In the genomic region with DNA sequence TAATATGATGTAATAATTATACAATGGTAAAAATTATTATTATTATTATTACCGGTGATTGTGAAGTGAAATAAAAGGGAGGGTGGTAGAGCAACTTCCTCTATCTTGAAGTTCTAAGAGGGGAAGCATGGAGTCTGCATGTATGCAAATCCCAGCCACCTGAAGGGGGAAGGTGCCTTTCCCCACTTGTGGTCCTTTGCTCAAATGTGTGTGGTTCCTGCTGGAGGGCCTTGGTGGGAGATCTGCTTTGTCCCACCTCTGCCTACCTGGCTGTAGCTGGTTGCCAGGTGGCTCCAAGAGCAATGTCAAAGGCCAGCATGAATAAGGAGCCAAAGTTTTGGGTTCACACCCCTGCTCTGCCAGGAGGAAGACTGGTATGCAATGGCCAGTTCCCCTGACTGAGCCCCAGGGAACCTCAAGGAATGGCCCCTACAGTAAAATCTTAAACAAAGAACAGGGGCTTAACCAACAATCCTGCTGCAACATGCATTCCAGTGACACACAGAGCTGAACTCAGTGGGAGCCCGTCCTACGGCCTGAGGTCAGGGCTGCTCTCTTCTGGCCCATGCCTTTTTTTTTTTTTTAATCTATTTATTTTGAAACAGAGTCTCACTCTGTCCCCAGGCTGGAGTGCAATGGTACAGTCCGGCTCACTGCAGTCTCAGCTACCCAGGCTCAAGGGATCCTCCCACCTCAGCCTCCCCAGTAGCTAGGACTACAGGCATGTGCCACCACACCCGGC, we compare ENCODE assay signal across 14 cellular contexts. TPM values are rescaled to one million over a fixed set of nuclear protein-coding genes. Genes with fewer than 3 reads are reported as not detected.
DNase-seq lines count a peak whose midpoint lies in the region; ATAC-seq, FAIRE-seq and TF ChIP-seq lines count a peak whose summit lies in the region.
"Had no signal": no experiment of that assay in that cellular context is flagged by ENCODE, and none has a peak within 500 bp of the region (broad histone marks: within the 10 kb centered on the region; RNA-seq: fewer than 3 reads in every experiment).

No MANE protein-coding gene starts in this region.

- no peaks in the 10 kb centered on the region for H3K79me2 ChIP-seq in GM12878 (ENCODE audit: control insufficient read depth, insufficient read depth, low read length)

- no peak overlapping the region for H3K4me3 ChIP-seq in AG04450 (ENCODE audit: low read depth, low read length)
- no peak overlapping the region for H3K4me3 ChIP-seq in GM12878
- H3K4me3 ChIP-seq: A549, ascending aorta, skin epidermis had no signal

- SMC1A ChIA-PET in GM12878 (lab: Charles Lee; ENCODE audit: uncharacterized antibody, unreplicated experiment): interaction anchor here (1.2 to 2.6 kb wide), 6 partner anchors 12 to 29 kb away, joined by 3 to 19 read pairs (median 4); a partner anchor contains a TSS

- RAD21 ChIA-PET in GM12878 (lab: Charles Lee; ENCODE audit: unreplicated experiment): interaction anchor here (1.1 to 1.9 kb wide), 2 partner anchors 17 to 209 kb away, joined by 3 to 14 read pairs; no protein-coding TSS in a partner anchor

- TF ChIP-seq RAD21 in GM12878 (IDR thresholded peaks at IDR 0.05; ENCODE audit: insufficient read depth, low read depth, low read length): no peak

- H3K9me3 ChIP-seq in AG04450 (ENCODE audit: control insufficient read depth, insufficient read depth, low read length) (no peaks in the 10 kb centered on the region), GM12878 (replicated peaks; ENCODE audit: control insufficient read depth, insufficient read depth, low read length) (no peaks in the 10 kb centered on the region)
- H3K9me3 ChIP-seq: A549, ascending aorta had no signal

- no peak for TF ChIP-seq POLR2A in GM12878 (IDR thresholded peaks at IDR 0.05; ENCODE audit: low read depth, low read length)

- CTCF ChIA-PET in AG04450 (lab: Charles Lee): no interaction called here
- CTCF ChIA-PET in GM12878 (lab: Yijun Ruan, JAX): interaction anchor here (1.9 kb wide), 1 partner anchor 33 kb away, joined by 7 read pairs; no protein-coding TSS in a partner anchor

- H3K4me2 ChIP-seq in GM12878 (ENCODE audit: control insufficient read depth, insufficient read depth): peak overlapping the region; percentile 30
- H3K4me2 ChIP-seq: A549 had no signal

- no peak for TF ChIP-seq EP300 in GM12878 (IDR thresholded peaks at IDR 0.05; ENCODE audit: borderline replicate concordance in 1 of 2, control insufficient read depth in 1 of 2, low read depth in 2 of 2, low read length in 2 of 2)

- intact Hi-C loops in GM12878 (cut with micrococcal nuclease; ENCODE audit: unreplicated experiment): no loop called here

- ATAC-seq in HG02610 (IDR thresholded peaks at IDR 0.05; ENCODE audit: unreplicated experiment): peak; percentile 30
- peak; percentile 14; the same call in 1 of the 3 replicates for ATAC-seq in GM12878
- no peak for ATAC-seq in GM18502 (IDR thresholded peaks at IDR 0.05; ENCODE audit: poor library complexity, unreplicated experiment)
- ATAC-seq: A549; activated CD8-positive, alpha-beta T cell treated with anti-CD3 and anti-CD28 coated beads for 36 hours had no signal

- DNase-seq in AG04450 (ENCODE audit: low read depth, low spot score) (no peak), GM12878 (ENCODE audit: low read depth, low spot score) (no peak), inferior parietal cortex (ENCODE audit: extremely low spot score) (no peak), NCI-H526 (lab: John Stamatoyannopoulos, UW) (no peak)
- DNase-seq: activated CD8-positive, alpha-beta T cell treated with anti-CD3 and anti-CD28 coated beads for 36 hours; activated effector memory CD4-positive, alpha-beta T cell treated with Interleukin-2 at 50 U/mL for 16 hours; CD8-positive, alpha-beta memory T cell; NCI-H1417 had no signal

- no peak for FAIRE-seq in GM12878 (lab: Jason Lieb, UNC)
- FAIRE-seq: A549, urothelium cell line had no signal

- in situ Hi-C loops in GM12878 (cut with MboI): no loop called here

- H3K27ac ChIP-seq in AG04450 (ENCODE audit: low read depth, low read length): peak overlapping the region; percentile 11
- H3K27ac ChIP-seq in GM12878 (ENCODE audit: control insufficient read depth, insufficient read depth): no peak overlapping the region
- H3K27ac ChIP-seq: A549, ascending aorta, skin epidermis had no signal

- WGBS in GM12878 (ENCODE audit: insufficient coverage, insufficient replicate concordance, low lambda C conversion rate, missing lambda C conversion rate): 53% methylated on average over 5 of the region's 5 CpGs

- BruUV-seq in GM12878 (replicated peaks; lab: Mats Ljungman, UMichigan): no TSS peak

- no peaks in the 10 kb centered on the region for H3K27me3 ChIP-seq in AG04450 (ENCODE audit: control insufficient read depth, insufficient read depth, low read length)
- H3K27me3 ChIP-seq in GM12878 (replicated peaks in 1 of 2; ENCODE audit: control insufficient read depth in 2 of 2, insufficient read depth in 2 of 2, low read length in 1 of 2): no peaks in the 10 kb centered on the region
- H3K27me3 ChIP-seq: ascending aorta had no signal

- H3K36me3 ChIP-seq in GM12878 (ENCODE audit: control insufficient read depth in 2 of 2, insufficient read depth in 2 of 2, low read length in 1 of 2): peaks cover 2 to 8% of the 10 kb centered on the region in 2 experiments

- H4K20me1 ChIP-seq in GM12878 (ENCODE audit: control insufficient read depth, insufficient read depth): no peaks in the 10 kb centered on the region

- H3K4me1 ChIP-seq in GM12878 (ENCODE audit: control insufficient read depth, insufficient read depth, low read length): peaks cover 17% of the 10 kb centered on the region
- H3K4me1 ChIP-seq: A549, ascending aorta had no signal

- POLR2A ChIA-PET in AG04450 (lab: Yijun Ruan, JAX): no interaction called here
- POLR2A ChIA-PET in GM12878 (lab: Charles Lee): interaction anchor here (0.6 to 1.7 kb wide), 2 partner anchors 22 to 290 kb away, joined by 3 to 5 read pairs; no protein-coding TSS in a partner anchor

- no peak overlapping the region for H3K9ac ChIP-seq in GM12878 (ENCODE audit: control insufficient read depth, insufficient read depth, low read length)

- TF ChIP-seq CTCF in AG04450 (IDR thresholded peaks at IDR 0.05; ENCODE audit: low read depth, low read length) (no peak), GM12878 (IDR thresholded peaks at IDR 0.05 in 2 of 3, conservative IDR thresholded peaks at IDR 0.05 in 1 of 3; ENCODE audit: control insufficient read depth in 2 of 3, extremely low read depth in 1 of 3, insufficient read depth in 1 of 3, low read depth in 3 of 3, low read length in 3 of 3) (no peak)

- H2AFZ ChIP-seq in GM12878 (ENCODE audit: control insufficient read depth, low read depth, low read length): no peak overlapping the region

RNA-seq across cellular contexts. Expression of a gene that starts 8.5 kb away (rescaled TPM):
- 25.9 and 36.0 TPM in 2 replicates for polyA plus RNA-seq in AG04450 (2011; rRNA removed)
- polyA minus RNA-seq in AG04450 (2011; rRNA and poly(A)+ RNA removed): 18.9 and 24.2 TPM in 2 replicates
- total RNA-seq in GM12878 (2013; cell fraction: nucleolus; rRNA removed): 7.0 and 7.3 TPM in 2 replicates
- total RNA-seq in GM12878 (2014; rRNA removed): 6.4 and 14.1 TPM in 2 replicates
- total RNA-seq in GM12878 (2014; rRNA removed; fragmentation: Illumina TruSeq; extraction: Trizol): 4.1 and 5.6 TPM in 2 replicates
- 16.0 and 25.0 TPM in 2 replicates for total RNA-seq in GM12878 (2021)
- polyA plus RNA-seq in GM12878 (2011; ENCODE audit: low read depth): 2.7 TPM
- polyA plus RNA-seq in GM12878 (2011; rRNA removed): 0.56 and 0.78 TPM in 2 replicates
- 0.64 and 1.3 TPM in 2 replicates for polyA plus RNA-seq in GM12878 (2011; cell fraction: cytosol; rRNA removed)
- 16.2 and 17.6 TPM in 2 replicates for polyA plus RNA-seq in GM12878 (2011; cell fraction: nucleus; rRNA removed)
- 4.8 and 9.3 TPM in 2 replicates for polyA plus RNA-seq in GM12878 (2012)
- 1.5 and 1.7 TPM in 2 replicates for polyA plus RNA-seq in GM12878 (2014; fragmentation: Illumina TruSeq; extraction: Trizol)
- under 1 TPM; 0.16 to 0.79 TPM for polyA plus RNA-seq in GM12878 (2014; fragmentation: Nextera tagmentation; extraction: Ambion mirVana)
- 9.9 and 14.6 TPM in 2 replicates for polyA plus RNA-seq in GM12878 (2014; rRNA removed)
- polyA plus RNA-seq in GM12878 (2016; fragmentation: Nextera tagmentation; extraction: Ambion mirVana): 1 to 10 TPM; 3.4 to 5.2 TPM
- polyA minus RNA-seq in GM12878 (2011; rRNA and poly(A)+ RNA removed): 0.22 and 3.0 TPM in 2 replicates
- polyA minus RNA-seq in GM12878 (2011; cell fraction: cytosol; rRNA and poly(A)+ RNA removed): 2.8 and 5.9 TPM in 2 replicates
- 4.1 and 4.7 TPM in 2 replicates for polyA minus RNA-seq in GM12878 (2011; cell fraction: nucleus; rRNA and poly(A)+ RNA removed)
- polyA plus RNA-seq: CD8-positive, alpha-beta memory T cell had no signal

RNA-seq across cellular contexts. Expression of a gene that starts 18.8 kb away (rescaled TPM):
- 36.2 and 44.5 TPM in 2 replicates for polyA plus RNA-seq in AG04450 (2011; rRNA removed)
- 23.8 and 24.6 TPM in 2 replicates for polyA minus RNA-seq in AG04450 (2011; rRNA and poly(A)+ RNA removed)
- total RNA-seq in GM12878 (2013; cell fraction: nucleolus; rRNA removed): 19.0 and 20.8 TPM in 2 replicates
- total RNA-seq in GM12878 (2014; rRNA removed): 62.8 and 66.8 TPM in 2 replicates
- 38.3 and 43.3 TPM in 2 replicates for total RNA-seq in GM12878 (2014; rRNA removed; fragmentation: Illumina TruSeq; extraction: Trizol)
- 124 and 128 TPM in 2 replicates for total RNA-seq in GM12878 (2021)
- 52.2 TPM for polyA plus RNA-seq in GM12878 (2011; ENCODE audit: low read depth)
- polyA plus RNA-seq in GM12878 (2011; rRNA removed): 8.1 and 25.7 TPM in 2 replicates
- polyA plus RNA-seq in GM12878 (2011; cell fraction: cytosol; rRNA removed): 37.4 and 37.6 TPM in 2 replicates
- polyA plus RNA-seq in GM12878 (2011; cell fraction: nucleus; rRNA removed): 18.8 and 25.3 TPM in 2 replicates
- polyA plus RNA-seq in GM12878 (2012): 42.7 and 46.8 TPM in 2 replicates
- 73.9 and 115 TPM in 2 replicates for polyA plus RNA-seq in GM12878 (2014; fragmentation: Illumina TruSeq; extraction: Trizol)
- 10 to 100 TPM; 21.9 to 52.9 TPM for polyA plus RNA-seq in GM12878 (2014; fragmentation: Nextera tagmentation; extraction: Ambion mirVana)
- 104 and 117 TPM in 2 replicates for polyA plus RNA-seq in GM12878 (2014; rRNA removed)
- 100 to 1,000 TPM; 179 to 199 TPM for polyA plus RNA-seq in GM12878 (2016; fragmentation: Nextera tagmentation; extraction: Ambion mirVana)
- polyA minus RNA-seq in GM12878 (2011; rRNA and poly(A)+ RNA removed): 15.6 and 17.1 TPM in 2 replicates
- 8.0 and 8.4 TPM in 2 replicates for polyA minus RNA-seq in GM12878 (2011; cell fraction: cytosol; rRNA and poly(A)+ RNA removed)
- 4.8 and 7.1 TPM in 2 replicates for polyA minus RNA-seq in GM12878 (2011; cell fraction: nucleus; rRNA and poly(A)+ RNA removed)

RNA-seq across cellular contexts. Expression of a gene that starts 19.2 kb away (rescaled TPM):
- polyA plus RNA-seq in AG04450 (2011; rRNA removed): 4.8 and 9.1 TPM in 2 replicates
- polyA minus RNA-seq in AG04450 (2011; rRNA and poly(A)+ RNA removed): 16.3 and 19.4 TPM in 2 replicates
- 203 and 205 TPM in 2 replicates for total RNA-seq in GM12878 (2013; cell fraction: nucleolus; rRNA removed)
- total RNA-seq in GM12878 (2014; rRNA removed): 71.3 and 83.5 TPM in 2 replicates
- total RNA-seq in GM12878 (2014; rRNA removed; fragmentation: Illumina TruSeq; extraction: Trizol): 51.5 and 56.3 TPM in 2 replicates
- 93.3 and 102 TPM in 2 replicates for total RNA-seq in GM12878 (2021)
- polyA plus RNA-seq in GM12878 (2011; ENCODE audit: low read depth): 36.2 TPM
- polyA plus RNA-seq in GM12878 (2011; rRNA removed): 18.2 and 44.9 TPM in 2 replicates
- polyA plus RNA-seq in GM12878 (2011; cell fraction: cytosol; rRNA removed): 55.8 and 65.2 TPM in 2 replicates
- 80.5 and 92.2 TPM in 2 replicates for polyA plus RNA-seq in GM12878 (2011; cell fraction: nucleus; rRNA removed)
- polyA plus RNA-seq in GM12878 (2012): 90.2 and 104 TPM in 2 replicates
- 11.7 and 54.8 TPM in 2 replicates for polyA plus RNA-seq in GM12878 (2014; fragmentation: Illumina TruSeq; extraction: Trizol)
- polyA plus RNA-seq in GM12878 (2014; fragmentation: Nextera tagmentation; extraction: Ambion mirVana): 10 to 100 TPM; 17.7 to 55.4 TPM
- polyA plus RNA-seq in GM12878 (2014; rRNA removed): 71.9 and 83.8 TPM in 2 replicates
- 10 to 100 TPM; 53.4 to 57.7 TPM for polyA plus RNA-seq in GM12878 (2016; fragmentation: Nextera tagmentation; extraction: Ambion mirVana)
- polyA minus RNA-seq in GM12878 (2011; rRNA and poly(A)+ RNA removed): 99.9 and 126 TPM in 2 replicates
- polyA minus RNA-seq in GM12878 (2011; cell fraction: cytosol; rRNA and poly(A)+ RNA removed): 50.8 and 65.5 TPM in 2 replicates
- 57.2 and 89.6 TPM in 2 replicates for polyA minus RNA-seq in GM12878 (2011; cell fraction: nucleus; rRNA and poly(A)+ RNA removed)
- polyA plus RNA-seq: A549; CD8-positive, alpha-beta memory T cell had no signal

RNA-seq across cellular contexts. Expression of a gene that starts 26.4 kb away (rescaled TPM):
- polyA plus RNA-seq in AG04450 (2011; rRNA removed): 25.1 and 33.6 TPM in 2 replicates
- 24.1 and 37.6 TPM in 2 replicates for polyA minus RNA-seq in AG04450 (2011; rRNA and poly(A)+ RNA removed)
- total RNA-seq in GM12878 (2013; cell fraction: nucleolus; rRNA removed): 51.1 and 62.0 TPM in 2 replicates
- total RNA-seq in GM12878 (2014; rRNA removed): 95.6 and 109 TPM in 2 replicates
- total RNA-seq in GM12878 (2014; rRNA removed; fragmentation: Illumina TruSeq; extraction: Trizol): 48.7 and 53.1 TPM in 2 replicates
- 165 and 170 TPM in 2 replicates for total RNA-seq in GM12878 (2021)
- polyA plus RNA-seq in GM12878 (2011; ENCODE audit: low read depth): 57.2 TPM
- polyA plus RNA-seq in GM12878 (2011; rRNA removed): 12.9 and 25.6 TPM in 2 replicates
- 44.9 and 48.1 TPM in 2 replicates for polyA plus RNA-seq in GM12878 (2011; cell fraction: cytosol; rRNA removed)
- 51.8 and 78.3 TPM in 2 replicates for polyA plus RNA-seq in GM12878 (2011; cell fraction: nucleus; rRNA removed)
- 81.7 and 107 TPM in 2 replicates for polyA plus RNA-seq in GM12878 (2012)
- 109 and 151 TPM in 2 replicates for polyA plus RNA-seq in GM12878 (2014; fragmentation: Illumina TruSeq; extraction: Trizol)
- polyA plus RNA-seq in GM12878 (2014; fragmentation: Nextera tagmentation; extraction: Ambion mirVana): 10 to 100 TPM in 1 of 2 experiments, 1 to 10 TPM in 1; 8.7 to 27.7 TPM
- 74.4 and 88.5 TPM in 2 replicates for polyA plus RNA-seq in GM12878 (2014; rRNA removed)
- 10 to 100 TPM; 59.8 to 62.9 TPM for polyA plus RNA-seq in GM12878 (2016; fragmentation: Nextera tagmentation; extraction: Ambion mirVana)
- polyA minus RNA-seq in GM12878 (2011; rRNA and poly(A)+ RNA removed): 20.9 and 45.0 TPM in 2 replicates
- 31.7 and 35.9 TPM in 2 replicates for polyA minus RNA-seq in GM12878 (2011; cell fraction: cytosol; rRNA and poly(A)+ RNA removed)
- polyA minus RNA-seq in GM12878 (2011; cell fraction: nucleus; rRNA and poly(A)+ RNA removed): 34.9 and 61.6 TPM in 2 replicates

RNA-seq across cellular contexts. Expression of a gene that starts 38.7 kb away (rescaled TPM):
- polyA plus RNA-seq in AG04450 (2011; rRNA removed) (not detected in 2 replicates), GM12878 (2011; rRNA removed) (0.37 and 0.45 TPM in 2 replicates), GM12878 (2014; fragmentation: Illumina TruSeq; extraction: Trizol) (5.1 and 6.6 TPM in 2 replicates), GM12878 (2014; fragmentation: Nextera tagmentation; extraction: Ambion mirVana) (1 to 10 TPM in 1 of 2 experiments, under 1 TPM in 1; 0.93 to 1.8 TPM), GM12878 (2014; rRNA removed) (5.9 and 6.8 TPM in 2 replicates), GM12878 (2016; fragmentation: Nextera tagmentation; extraction: Ambion mirVana) (1 to 10 TPM; 6.8 to 7.2 TPM)
- polyA minus RNA-seq in AG04450 (2011; rRNA and poly(A)+ RNA removed): not detected in 2 replicates
- total RNA-seq in GM12878 (2013; cell fraction: nucleolus; rRNA removed): 0.61 and 2.5 TPM in 2 replicates
- total RNA-seq in GM12878 (2014; rRNA removed) (6.4 and 7.3 TPM in 2 replicates), GM12878 (2014; rRNA removed; fragmentation: Illumina TruSeq; extraction: Trizol) (3.1 and 3.3 TPM in 2 replicates), GM12878 (2021) (11.2 and 17.6 TPM in 2 replicates)
- 0.34 TPM for polyA plus RNA-seq in GM12878 (2011; ENCODE audit: low read depth)
- polyA plus RNA-seq in GM12878 (2011; cell fraction: cytosol; rRNA removed): 0.60 and 0.67 TPM in 2 replicates
- polyA plus RNA-seq in GM12878 (2011; cell fraction: nucleus; rRNA removed): 2.1 and 2.6 TPM in 2 replicates
- polyA plus RNA-seq in GM12878 (2012): 1.4 and 1.7 TPM in 2 replicates
- polyA minus RNA-seq in GM12878 (2011; rRNA and poly(A)+ RNA removed): 0.15 and 0.41 TPM in 2 replicates
- 0.40 and 0.73 TPM in 2 replicates for polyA minus RNA-seq in GM12878 (2011; cell fraction: cytosol; rRNA and poly(A)+ RNA removed)
- polyA minus RNA-seq in GM12878 (2011; cell fraction: nucleus; rRNA and poly(A)+ RNA removed): 0.48 and 0.96 TPM in 2 replicates
- total RNA-seq: ascending aorta had no signal
